20 cellular contexts compared by ENCODE assay signal in genomic region chrX:102975016-102975415, GRCh38. TPM values are rescaled to one million over a fixed set of nuclear protein-coding genes. Genes with fewer than 3 reads are reported as not detected.
"Had no signal": no experiment of that assay in that cellular context is flagged by ENCODE, and none has a peak within 500 bp of the region (broad histone marks: within the 10 kb centered on the region; RNA-seq: fewer than 3 reads in every experiment).

No MANE protein-coding gene starts in this region.

- ATAC-seq: effector memory CD8-positive, alpha-beta T cell; foreskin keratinocyte; left cardiac atrium; lower lobe of right lung; natural killer cell had no signal

- H3K36me3 ChIP-seq: esophagus muscularis mucosa, left ventricle myocardium inferior, lower lobe of right lung, ovary, right atrium auricular region, sigmoid colon, stomach, thoracic aorta had no signal

- H3K4me3 ChIP-seq: esophagus muscularis mucosa, left ventricle myocardium inferior, lower lobe of right lung, ovary, right atrium auricular region, sigmoid colon, stomach, thoracic aorta had no signal

- H3K27ac ChIP-seq: epithelial cell of prostate, esophagus muscularis mucosa, foreskin keratinocyte, left ventricle myocardium inferior, lower lobe of right lung, ovary, right atrium auricular region, sigmoid colon, stomach, thoracic aorta had no signal

- H3K4me1 ChIP-seq: esophagus muscularis mucosa, left ventricle myocardium inferior, lower lobe of right lung, right atrium auricular region, sigmoid colon, stomach had no signal

- DNase-seq: effector memory CD8-positive, alpha-beta T cell; foreskin keratinocyte; immature natural killer cell; kidney; left cardiac atrium; left ventricle myocardium inferior; lower lobe of right lung; natural killer cell; ovary; sigmoid colon; small intestine; stimulated activated CD4-positive, alpha-beta T cell treated with anti-CD3 and anti-CD28 coated beads, Interleukin-12 subunit alpha, Interleukin-12 subunit beta, amount 100 ng/mL, for 4 hours; stimulated activated naive CD4-positive, alpha-beta T cell; stomach; substantia nigra had no signal

- H3K9me3 ChIP-seq: lower lobe of right lung, ovary, thoracic aorta had no signal

- H3K27me3 ChIP-seq: esophagus muscularis mucosa, foreskin keratinocyte, ovary, right atrium auricular region, sigmoid colon, stomach had no signal

RNA-seq across cellular contexts. Expression of gene RAB40AL, which starts 37.9 kb away (rescaled TPM):
- total RNA-seq: left ventricle myocardium inferior had no signal
- polyA plus RNA-seq: foreskin keratinocyte, immature natural killer cell, ovary, urinary bladder had no signal
